In genomic region chr1:180157576-180158057, GRCh38 we compare ENCODE assay signal across 13 cellular contexts. TPM values are rescaled to one million over a fixed set of nuclear protein-coding genes. Genes with fewer than 3 reads are reported as not detected.
A peak's percentile ranks its signal among the peaks of the same experiment; 100 is the strongest.
DNase-seq lines count a peak whose midpoint lies in the region; ATAC-seq and TF ChIP-seq lines count a peak whose summit lies in the region.
"Had no signal": no experiment of that assay in that cellular context is flagged by ENCODE, and none has a peak within 500 bp of the region (broad histone marks: within the 10 kb centered on the region; RNA-seq: fewer than 3 reads in every experiment).

No MANE protein-coding gene starts in this region.

- peak; percentile 51 for DNase-seq in right atrium auricular region (ENCODE audit: low spot score)
- DNase-seq in heart right ventricle, result no peak
- peak; percentile 46 to 47 for DNase-seq in SHP77 (lab: John Stamatoyannopoulos, UW)
- DNase-seq in kidney tubule cell (ENCODE audit: low spot score), result peak; percentile 12
- no peak for DNase-seq in CD1c-positive myeloid dendritic cell (ENCODE audit: extremely low spot score)
- no peak for DNase-seq in ACHN
- no peak for DNase-seq in DMS114 treated with DMSO at 0.1 percent for 48 hours (lab: John Stamatoyannopoulos, UW; ENCODE audit: unreplicated experiment)
- DNase-seq: CD4-positive, CD25-positive, alpha-beta regulatory T cell; cortex of kidney; NCI-H446; stimulated activated naive CD4-positive, alpha-beta T cell; T-helper 9 cell had no signal

- peaks cover 0 to 53% of the 10 kb centered on the region in 2 donors for H3K4me1 ChIP-seq in right atrium auricular region
- peaks cover 0 to 58% (median 32%) of the 10 kb centered on the region in 9 donors for H3K4me1 ChIP-seq in heart right ventricle

- ATAC-seq in heart right ventricle (no peak), GM18907 (IDR thresholded peaks at IDR 0.05; ENCODE audit: unreplicated experiment) (no peak)

- no peak overlapping the region for H3K4me3 ChIP-seq in right atrium auricular region
- no peak overlapping the region for H3K4me3 ChIP-seq in heart right ventricle

- WGBS in heart right ventricle, 2 donors, result 85 to 91% methylated on average over 3 of the region's 3 CpGs

- H3K27ac ChIP-seq in right atrium auricular region, result peak overlapping the region; percentile 84 to 97
- H3K27ac ChIP-seq in heart right ventricle, result no peak overlapping the region

- no peaks in the 10 kb centered on the region for H3K36me3 ChIP-seq in right atrium auricular region
- no peaks in the 10 kb centered on the region for H3K36me3 ChIP-seq in heart right ventricle

- no peak for TF ChIP-seq CTCF in right atrium auricular region (IDR thresholded peaks at IDR 0.05)
- no peak for TF ChIP-seq CTCF in heart right ventricle (IDR thresholded peaks at IDR 0.05)

- H3K27me3 ChIP-seq in right atrium auricular region, result no peaks in the 10 kb centered on the region
- H3K27me3 ChIP-seq in heart right ventricle, result no peaks in the 10 kb centered on the region

- H3K9me3 ChIP-seq in right atrium auricular region, result no peaks in the 10 kb centered on the region
- H3K9me3 ChIP-seq in heart right ventricle, result no peaks in the 10 kb centered on the region

- in situ Hi-C loops in ACHN (cut with HindIII; ENCODE audit: low pct_ligation_motif_present, low pct_unique_long_range_greater_than_20kb, low sequenced_read_pairs), result no loop called here

- intact Hi-C loops in heart right ventricle (cut with DNase I), result loop anchor here in 2 of 10 donors (5.0 to 10.0 kb wide), 2 partner anchors 45 to 203 kb away; partner anchors contain the start of gene CEP350 (in 1 of the 2)

RNA-seq across cellular contexts. Expression of gene QSOX1, which starts 2.9 kb away (rescaled TPM):
- total RNA-seq in right atrium auricular region (100 to 1,000 TPM; 199 to 332 TPM), heart right ventricle (100 to 1,000 TPM in 4 of 10 donors, 10 to 100 TPM in 6; 43.5 to 198 (median 84.6) TPM)
- polyA plus RNA-seq in heart right ventricle, result 100 to 1,000 TPM in 1 of 2 donors, 10 to 100 TPM in 1; 67.7 to 129 TPM

Comparison
In these comparisons a context has a peak if more than half of its experiments do, and no peak if none do; other contexts are left out.
1. DNase-seq: peak in right atrium auricular region (single experiment), SHP77 (2 of 2) and kidney tubule cell (single experiment); none in heart right ventricle (0 of 2), CD1c-positive myeloid dendritic cell (single experiment), ACHN (single experiment) and DMS114 treated with DMSO at 0.1 percent for 48 hours (single experiment).
2. H3K27ac ChIP-seq: peak in right atrium auricular region (2 of 2); none in heart right ventricle (0 of 10).